ENCODE assay signal across 15 cellular contexts in the genomic region with DNA sequence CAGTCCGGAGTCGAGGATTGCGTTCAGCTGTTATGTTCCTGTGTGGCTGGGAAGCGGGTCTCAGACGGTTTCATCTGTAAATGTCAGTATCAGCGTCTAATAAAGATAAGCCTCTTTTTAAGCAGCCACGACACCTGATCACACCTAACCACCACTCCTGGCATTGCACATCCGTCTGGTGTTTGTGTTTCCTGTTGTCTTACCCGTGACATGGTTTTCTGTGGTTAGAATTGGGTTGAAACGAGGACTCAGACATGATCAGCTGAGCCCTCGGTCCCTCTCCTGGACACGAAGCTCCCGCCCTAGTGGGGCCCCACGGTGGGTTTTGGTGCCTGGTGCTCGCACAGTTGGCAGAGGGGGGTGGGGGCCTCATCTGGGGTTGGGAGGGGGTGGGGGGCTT. TPM values are rescaled to one million over a fixed set of nuclear protein-coding genes. Genes with fewer than 3 reads are reported as not detected.
DNase-seq lines count a peak whose midpoint lies in the region; ATAC-seq and TF ChIP-seq lines count a peak whose summit lies in the region.
"Had no signal": no experiment of that assay in that cellular context is flagged by ENCODE, and none has a peak within 500 bp of the region (broad histone marks: within the 10 kb centered on the region; RNA-seq: fewer than 3 reads in every experiment).

No MANE protein-coding gene starts in this region.

- H3K36me3 ChIP-seq in CD4-positive, alpha-beta memory T cell (ENCODE audit: insufficient read depth, low read length), result no peaks in the 10 kb centered on the region
- H3K36me3 ChIP-seq in tibial nerve, result no peaks in the 10 kb centered on the region
- H3K36me3 ChIP-seq in psoas muscle (ENCODE audit: insufficient read depth in 1 of 2, low read depth in 1 of 2), result no peaks in the 10 kb centered on the region
- H3K36me3 ChIP-seq: pancreas, spleen had no signal

- no peaks in the 10 kb centered on the region for H3K27me3 Mint-ChIP-seq in CD4-positive, alpha-beta memory T cell

- H3K4me3 Mint-ChIP-seq in CD4-positive, alpha-beta memory T cell, result peak overlapping the region; percentile 24 to 77 (median 73)

- no peak for TF ChIP-seq EP300 in tibial nerve (IDR thresholded peaks at IDR 0.05)

- H3K4me1 ChIP-seq in CD4-positive, alpha-beta memory T cell (ENCODE audit: insufficient read depth, low read length), result peaks cover 24% of the 10 kb centered on the region
- H3K4me1 ChIP-seq in tibial nerve, result no peaks in the 10 kb centered on the region
- H3K4me1 ChIP-seq in psoas muscle, result no peaks in the 10 kb centered on the region
- H3K4me1 ChIP-seq: pancreas had no signal

- no peak for ATAC-seq in GM21423 (IDR thresholded peaks at IDR 0.05; ENCODE audit: unreplicated experiment)
- ATAC-seq in HG03045 (IDR thresholded peaks at IDR 0.05; ENCODE audit: unreplicated experiment), result no peak
- no peak for ATAC-seq in psoas muscle
- ATAC-seq: pancreas had no signal

- intact Hi-C loops in CD4-positive, alpha-beta memory T cell (cut with micrococcal nuclease), result no loop called here
- intact Hi-C loops in psoas muscle (cut with DNase I), result no loop called here

- no peaks in the 10 kb centered on the region for H3K9me3 Mint-ChIP-seq in CD4-positive, alpha-beta memory T cell

- CTCF ChIA-PET in CD4-positive, alpha-beta memory T cell (lab: Charles Lee; ENCODE audit: partially characterized antibody), result no interaction called here

- DNase-seq in CD1c-positive myeloid dendritic cell (ENCODE audit: extremely low spot score) (peak; percentile 18), T-helper 9 cell (peak; percentile 46), tibial nerve (ENCODE audit: low spot score in 2 of 2) (no peak), psoas muscle (no peak)
- peak; percentile 76 to 83 (median 79) for DNase-seq in CD4-positive, alpha-beta memory T cell
- peak; percentile 35 for DNase-seq in effector CD4-positive, alpha-beta T cell
- DNase-seq: dermis blood vessel endothelial cell, pancreas, RPMI8226, spleen, substantia nigra had no signal

- no peaks in the 10 kb centered on the region for H3K9me3 ChIP-seq in CD4-positive, alpha-beta memory T cell (ENCODE audit: control insufficient read depth in 1 of 2, low read length in 2 of 2)
- H3K9me3 ChIP-seq in tibial nerve (no peaks in the 10 kb centered on the region), psoas muscle (no peaks in the 10 kb centered on the region)
- H3K9me3 ChIP-seq: pancreas, spleen had no signal

- no peak overlapping the region for H3K27ac ChIP-seq in CD4-positive, alpha-beta memory T cell (ENCODE audit: low read depth, low read length)
- H3K27ac ChIP-seq in tibial nerve (no peak overlapping the region), psoas muscle (no peak overlapping the region)
- H3K27ac ChIP-seq: pancreas had no signal

- POLR2A ChIA-PET in CD4-positive, alpha-beta memory T cell (lab: Charles Lee; ENCODE audit: partially characterized antibody), result interaction anchor here (0.7 to 1.5 kb wide), 7 partner anchors 9 to 36 kb away, joined by 3 to 10 read pairs (median 4); no protein-coding TSS in a partner anchor

- H3K4me3 ChIP-seq in CD4-positive, alpha-beta memory T cell (ENCODE audit: low read length in 2 of 2), result peak overlapping the region in 1 of 2 donors; percentile 12
- no peak overlapping the region for H3K4me3 ChIP-seq in tibial nerve
- no peak overlapping the region for H3K4me3 ChIP-seq in psoas muscle
- H3K4me3 ChIP-seq: pancreas, spleen had no signal

- H3K4me1 Mint-ChIP-seq in CD4-positive, alpha-beta memory T cell, result peaks cover 10 to 27% (median 17%) of the 10 kb centered on the region in 4 donors

- H3K36me3 Mint-ChIP-seq in CD4-positive, alpha-beta memory T cell, result no peaks in the 10 kb centered on the region

- no peaks in the 10 kb centered on the region for H3K27me3 ChIP-seq in CD4-positive, alpha-beta memory T cell (ENCODE audit: insufficient read depth, low read length)
- no peaks in the 10 kb centered on the region for H3K27me3 ChIP-seq in tibial nerve
- H3K27me3 ChIP-seq in psoas muscle (ENCODE audit: insufficient read depth in 3 of 3, low read length in 2 of 3), result no peaks in the 10 kb centered on the region
- H3K27me3 ChIP-seq: pancreas, spleen had no signal

- no peak for TF ChIP-seq CTCF in tibial nerve (IDR thresholded peaks at IDR 0.05)
- no peak for TF ChIP-seq CTCF in psoas muscle (IDR thresholded peaks at IDR 0.05)

- 81 to 83% methylated on average over 15 of the region's 15 CpGs for WGBS in tibial nerve, 2 donors
- WGBS in psoas muscle, 3 donors, result 74 to 82% (median 79%) methylated on average over 15 of the region's 15 CpGs

- no peak for TF ChIP-seq POLR2A in tibial nerve (IDR thresholded peaks at IDR 0.05)

- peak overlapping the region; percentile 72 to 93 (median 89) for H3K27ac Mint-ChIP-seq in CD4-positive, alpha-beta memory T cell

RNA-seq across cellular contexts. Expression of a gene that starts 18.3 kb away (rescaled TPM):
- total RNA-seq in CD4-positive, alpha-beta memory T cell, result 1 to 10 TPM; 4.0 to 7.3 TPM
- 1 to 10 TPM; 2.3 to 5.7 TPM for polyA plus RNA-seq in CD4-positive, alpha-beta memory T cell
- total RNA-seq in tibial nerve, result 10 to 100 TPM in 1 of 4 donors, 1 to 10 TPM in 1, under 1 TPM in 1, not detected in 1; 0.90 to 10.0 (median 4.2) TPM
- total RNA-seq in psoas muscle, result not detected
- under 1 TPM in 2 of 3 donors, not detected in 1; 0.08 to 0.21 TPM for polyA plus RNA-seq in psoas muscle

RNA-seq across cellular contexts. Expression of a gene that starts 19.6 kb away (rescaled TPM):
- total RNA-seq in CD4-positive, alpha-beta memory T cell, result not detected
- not detected for polyA plus RNA-seq in CD4-positive, alpha-beta memory T cell
- total RNA-seq in tibial nerve (1 to 10 TPM in 1 of 4 donors, under 1 TPM in 3; 0.39 to 2.5 (median 0.74) TPM), psoas muscle (not detected)
- polyA plus RNA-seq in psoas muscle, result under 1 TPM in 2 of 3 donors, not detected in 1; 0.04 to 0.16 TPM
- total RNA-seq: mononuclear cell; T-helper 1 cell treated with Interleukin-12 subunit alpha and Interleukin-12 subunit beta and Interleukin-4 antibody, amounts not matched to agents 30 ng/mL and 1 ng/mL, for 36 hours had no signal

RNA-seq across cellular contexts. Expression of a gene that starts 33.4 kb away (rescaled TPM):
- 1,000 to 10,000 TPM; 4,825 to 5,043 TPM for total RNA-seq in CD4-positive, alpha-beta memory T cell
- 1,000 to 10,000 TPM; 4,119 to 5,642 TPM for polyA plus RNA-seq in CD4-positive, alpha-beta memory T cell
- total RNA-seq in tibial nerve (1,000 to 10,000 TPM; 5,811 to 9,745 (median 6,935) TPM), psoas muscle (1,000 to 10,000 TPM; 1,039 to 1,769 (median 1,553) TPM)
- 1,000 to 10,000 TPM; 2,989 to 7,334 (median 5,467) TPM for polyA plus RNA-seq in psoas muscle

Comparison
In these comparisons a context has a peak if more than half of its experiments do, and no peak if none do; other contexts are left out.
1. DNase-seq: peak in CD1c-positive myeloid dendritic cell (single experiment), CD4-positive, alpha-beta memory T cell (5 of 5), T-helper 9 cell (single experiment) and effector CD4-positive, alpha-beta T cell (single experiment); none in tibial nerve (0 of 2) and psoas muscle (0 of 2).